8 cellular contexts compared by ENCODE assay signal in genomic region chr21:44065428-44065827, GRCh38. TPM values are rescaled to one million over a fixed set of nuclear protein-coding genes. Genes with fewer than 3 reads are reported as not detected.
DNase-seq lines count a peak whose midpoint lies in the region; ATAC-seq, FAIRE-seq and TF ChIP-seq lines count a peak whose summit lies in the region.

No MANE protein-coding gene starts in this region.

- H3K4me3 Mint-ChIP-seq in T-helper 17 cell = peak overlapping the region; percentile 75
- peak overlapping the region; percentile 74 for H3K4me3 Mint-ChIP-seq in activated naive CD8-positive, alpha-beta T cell
- no peak overlapping the region for H3K4me3 Mint-ChIP-seq in HFFc6

- H3K4me1 Mint-ChIP-seq in T-helper 17 cell (peaks cover 36% of the 10 kb centered on the region), HFFc6 (ENCODE audit: low read depth) (no peaks in the 10 kb centered on the region)
- H3K4me1 Mint-ChIP-seq in activated naive CD8-positive, alpha-beta T cell (ENCODE audit: low read depth) = peaks cover 46% of the 10 kb centered on the region

- H3K36me3 ChIP-seq in BE2C = peaks cover 27% of the 10 kb centered on the region

- ATAC-seq in T-helper 17 cell = peak; percentile 98

- H3K9me3 Mint-ChIP-seq in activated naive CD8-positive, alpha-beta T cell (ENCODE audit: low read depth) = no peaks in the 10 kb centered on the region
- no peaks in the 10 kb centered on the region for H3K9me3 Mint-ChIP-seq in HFFc6

- TF ChIP-seq CTCF in BE2C (IDR thresholded peaks at IDR 0.05; ENCODE audit: low read depth, low read length) (no peak), HFFc6 (IDR thresholded peaks at IDR 0.05) (no peak)

- H3K27ac Mint-ChIP-seq in T-helper 17 cell (peak overlapping the region; percentile 98), HFFc6 (no peak overlapping the region)
- peak overlapping the region; percentile 95 for H3K27ac Mint-ChIP-seq in activated naive CD8-positive, alpha-beta T cell

- intact Hi-C loops in cardiac septum (cut with DNase I) = no loop called here

- no peaks in the 10 kb centered on the region for H3K27me3 ChIP-seq in BE2C

- H3K36me3 Mint-ChIP-seq in T-helper 17 cell (ENCODE audit: low read depth) (peaks cover 8% of the 10 kb centered on the region), HFFc6 (ENCODE audit: low read depth) (peaks cover 6% of the 10 kb centered on the region; the same call in 1 of the 2 replicates)
- no peaks in the 10 kb centered on the region for H3K36me3 Mint-ChIP-seq in activated naive CD8-positive, alpha-beta T cell

- DNase-seq in GF-D8 (lab: John Stamatoyannopoulos, UW) = peak; percentile 84
- peak; percentile 42 to 70 (median 66) for DNase-seq in T-helper 17 cell
- peak; percentile 70 to 73 for DNase-seq in stimulated activated CD4-positive, alpha-beta T cell treated with anti-CD3 and anti-CD28 coated beads, Interleukin-2, amount 100 ng/mL, for 24 hours
- DNase-seq in frontal cortex (ENCODE audit: low spot score in 2 of 2) = no peak
- no peak for DNase-seq in cardiac septum (ENCODE audit: low spot score)
- DNase-seq in BE2C = no peak
- DNase-seq in HFFc6 = no peak

- H3K4me3 ChIP-seq in BE2C (ENCODE audit: low read depth, low read length) = no peak overlapping the region

- no peaks in the 10 kb centered on the region for H3K4me1 ChIP-seq in BE2C

- H3K27me3 Mint-ChIP-seq in T-helper 17 cell (no peaks in the 10 kb centered on the region), HFFc6 (ENCODE audit: insufficient read depth) (peaks cover 3% of the 10 kb centered on the region)
- no peaks in the 10 kb centered on the region for H3K27me3 Mint-ChIP-seq in activated naive CD8-positive, alpha-beta T cell

- no peak for FAIRE-seq in frontal cortex (lab: Jason Lieb, UNC)

- no peaks in the 10 kb centered on the region for H3K9me3 ChIP-seq in T-helper 17 cell (ENCODE audit: control insufficient read depth, low read length, poor library complexity, severe bottlenecking)
- H3K9me3 ChIP-seq in BE2C = no peaks in the 10 kb centered on the region

RNA-seq across cellular contexts. Expression of gene PWP2, which starts 41.8 kb away (rescaled TPM):
- total RNA-seq in T-helper 17 cell (10 to 100 TPM; 21.9 to 28.7 TPM), frontal cortex (7.3 TPM), cardiac septum (1.6 TPM)
- polyA plus RNA-seq in BE2C (2012; ENCODE audit: insufficient read depth, insufficient read length, low read depth) = 33.2 TPM
- 10 to 100 TPM; 13.7 to 20.0 (median 16.6) TPM for total RNA-seq in HFFc6 (2021; fragmentation: NEBNext Ultra II Directional; extraction: Animal tissue kit (Norgen Biotek cat#: 25700))

RNA-seq across cellular contexts. Expression of gene TRAPPC10, which starts 53.3 kb away (rescaled TPM):
- 100 to 1,000 TPM; 107 to 122 TPM for total RNA-seq in T-helper 17 cell
- total RNA-seq in frontal cortex = 15.1 TPM
- 22.2 TPM for total RNA-seq in cardiac septum
- 36.9 TPM for polyA plus RNA-seq in BE2C (2012; ENCODE audit: insufficient read depth, insufficient read length, low read depth)
- 10 to 100 TPM; 24.1 to 29.4 (median 27.7) TPM for total RNA-seq in HFFc6 (2021; fragmentation: NEBNext Ultra II Directional; extraction: Animal tissue kit (Norgen Biotek cat#: 25700))

Comparison
In these comparisons a context has a peak if more than half of its experiments do, and no peak if none do; other contexts are left out.
1. DNase-seq: peak in GF-D8 (single experiment), T-helper 17 cell (3 of 3) and stimulated activated CD4-positive, alpha-beta T cell treated with anti-CD3 and anti-CD28 coated beads, Interleukin-2, amount 100 ng/mL, for 24 hours (2 of 2); none in frontal cortex (0 of 2), cardiac septum (single experiment), BE2C (single experiment) and HFFc6 (single experiment).